Comparison of ENCODE assay signal across 8 cellular contexts in genomic region chrX:38805294-38806053, GRCh38. TPM values are rescaled to one million over a fixed set of nuclear protein-coding genes. Genes with fewer than 3 reads are reported as not detected.
DNase-seq lines count a peak whose midpoint lies in the region; ATAC-seq, FAIRE-seq and TF ChIP-seq lines count a peak whose summit lies in the region.

No MANE protein-coding gene starts in this region.

- H3K4me2 ChIP-seq in endothelial cell of umbilical vein (ENCODE audit: insufficient read depth, low read length) = peak overlapping the region; percentile 84

- dilution Hi-C loops in endothelial cell of umbilical vein (cut with MboI; ENCODE audit: extremely low pct_ligation_motif_present, low sequenced_read_pairs) = no loop called here

- H3K9ac ChIP-seq in endothelial cell of umbilical vein (replicated peaks; ENCODE audit: extremely low read depth, insufficient read depth, low read length) = peak overlapping the region; percentile 82

- H3K4me1 ChIP-seq in endothelial cell of umbilical vein (ENCODE audit: control insufficient read depth, extremely low read depth, insufficient read depth, low read length) (peaks cover 14% of the 10 kb centered on the region), mucosa of descending colon (ENCODE audit: low read depth) (peaks cover 3% of the 10 kb centered on the region)

- TF ChIP-seq CTCF in endothelial cell of umbilical vein (IDR thresholded peaks at IDR 0.05; ENCODE audit: extremely low read depth in 1 of 2, insufficient read depth in 1 of 2, low read depth in 1 of 2, low read length in 2 of 2) = no peak
- TF ChIP-seq CTCF in mucosa of descending colon (IDR thresholded peaks at IDR 0.05) = no peak

- POLR2A ChIA-PET in endothelial cell of umbilical vein (lab: Charles Lee) = no interaction called here

- CTCF ChIA-PET in endothelial cell of umbilical vein (lab: Charles Lee) = interaction anchor here (1.3 kb wide), 1 partner anchor 37 kb away, joined by 6 read pairs; no protein-coding TSS in a partner anchor

- DNase-seq in COLO668 (lab: John Stamatoyannopoulos, UW; ENCODE audit: unreplicated experiment) (peak; percentile 72), NCI-H69 (lab: John Stamatoyannopoulos, UW) (peak; percentile 73), activated T-cell treated with anti-CD3 and anti-CD28 coated beads for 24 hours (ENCODE audit: low read depth) (peak; percentile 38), endothelial cell of umbilical vein (ENCODE audit: low read depth, low spot score) (peak; percentile 72), mucosa of descending colon (peak; percentile 59 to 80 (median 78)), cerebellum (ENCODE audit: low spot score) (no peak)
- peak; percentile 42 to 65 (median 53) for DNase-seq in stimulated activated naive CD4-positive, alpha-beta T cell (lab: John Stamatoyannopoulos, UW)

- ATAC-seq in HG02588 (IDR thresholded peaks at IDR 0.05; ENCODE audit: unreplicated experiment) (peak; percentile 22), mucosa of descending colon (peak; percentile 56)

- FAIRE-seq in endothelial cell of umbilical vein (lab: Jason Lieb, UNC) = peak; percentile 58

- no peaks in the 10 kb centered on the region for H3K9me1 ChIP-seq in endothelial cell of umbilical vein (replicated peaks; ENCODE audit: control insufficient read depth, extremely low read depth, insufficient read depth, low read length)

- H4K20me1 ChIP-seq in endothelial cell of umbilical vein (replicated peaks; ENCODE audit: control insufficient read depth, extremely low read depth, insufficient read depth, low read length) = no peaks in the 10 kb centered on the region

- peaks cover 43% of the 10 kb centered on the region for H3K79me2 ChIP-seq in endothelial cell of umbilical vein (ENCODE audit: control insufficient read depth, insufficient read depth, low read length)

- H3K9me3 ChIP-seq in endothelial cell of umbilical vein (replicated peaks; ENCODE audit: control insufficient read depth, insufficient read depth, low read length) (no peaks in the 10 kb centered on the region), mucosa of descending colon (no peaks in the 10 kb centered on the region)

- no peaks in the 10 kb centered on the region for H3K36me3 ChIP-seq in endothelial cell of umbilical vein (ENCODE audit: control insufficient read depth in 2 of 2, extremely low read depth in 1 of 2, insufficient read depth in 2 of 2, low read length in 2 of 2)
- H3K36me3 ChIP-seq in mucosa of descending colon (ENCODE audit: low read depth) = no peaks in the 10 kb centered on the region

- intact Hi-C loops in endothelial cell of umbilical vein (cut with micrococcal nuclease) = loop anchor here (10.0 kb wide), 2 partner anchors 809 to 1369 kb away; no protein-coding TSS in a partner anchor
- intact Hi-C loops in mucosa of descending colon (cut with DNase I, micrococcal nuclease) = no loop called here

- no TSS peak for BruUV-seq in endothelial cell of umbilical vein (replicated peaks; lab: Mats Ljungman, UMichigan)

- no peak for TF ChIP-seq POLR2A in endothelial cell of umbilical vein (IDR thresholded peaks at IDR 0.05; ENCODE audit: low read depth, low read length)

- peak overlapping the region; percentile 52 to 85 (median 55) for H3K4me3 ChIP-seq in endothelial cell of umbilical vein (replicated peaks in 1 of 3; ENCODE audit: insufficient read depth in 1 of 3, low read depth in 1 of 3, low read length in 3 of 3)
- peak overlapping the region; percentile 54 for H3K4me3 ChIP-seq in mucosa of descending colon

- H3K27ac ChIP-seq in endothelial cell of umbilical vein (ENCODE audit: insufficient read depth, low read depth, low read length) = peak overlapping the region; percentile 82

- no peaks in the 10 kb centered on the region for H3K27me3 ChIP-seq in endothelial cell of umbilical vein (ENCODE audit: control insufficient read depth in 2 of 2, insufficient read depth in 2 of 2, low read length in 2 of 2)

- no peak overlapping the region for H2AFZ ChIP-seq in endothelial cell of umbilical vein (ENCODE audit: low read depth, low read length)

TF ChIP-seq in endothelial cell of umbilical vein, 7 proteins besides CTCF, POLR2A, EP300 and RAD21:
- TF ChIP-seq POLR2AphosphoS5 (IDR thresholded peaks at IDR 0.05; ENCODE audit: insufficient read depth, low read depth, low read length) = no peak
- no peak for TF ChIP-seq JUN (IDR thresholded peaks at IDR 0.05; ENCODE audit: borderline replicate concordance, insufficient read depth, insufficient read length, low read depth)
- no peak for TF ChIP-seq FOS (IDR thresholded peaks at IDR 0.05; ENCODE audit: borderline replicate concordance, insufficient read depth, low read length)
- TF ChIP-seq, protein P1, sequence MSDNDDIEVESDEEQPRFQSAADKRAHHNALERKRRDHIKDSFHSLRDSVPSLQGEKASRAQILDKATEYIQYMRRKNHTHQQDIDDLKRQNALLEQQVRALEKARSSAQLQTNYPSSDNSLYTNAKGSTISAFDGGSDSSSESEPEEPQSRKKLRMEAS (IDR thresholded peaks at IDR 0.05; ENCODE audit: insufficient read depth, insufficient read length) = no peak
- no peak for TF ChIP-seq MYC (IDR thresholded peaks at IDR 0.05; ENCODE audit: low read depth, low read length)
- TF ChIP-seq EZH2 (IDR thresholded peaks at IDR 0.05; ENCODE audit: borderline replicate concordance, low read depth, low read length, severe bottlenecking) = no peak
- no peak for TF ChIP-seq GATA2 (IDR thresholded peaks at IDR 0.05; ENCODE audit: insufficient read depth, insufficient read length, low read depth, low read length)

RNA-seq across cellular contexts. Expression of gene MID1IP1, which starts 4.2 kb away (rescaled TPM):
- total RNA-seq in endothelial cell of umbilical vein = 22.4 and 25.1 TPM in 2 replicates
- 23.2 and 26.7 TPM in 2 replicates for polyA plus RNA-seq in endothelial cell of umbilical vein
- polyA plus RNA-seq in endothelial cell of umbilical vein (2011; cell fraction: cytosol; rRNA removed) = 12.6 and 16.3 TPM in 2 replicates
- polyA plus RNA-seq in endothelial cell of umbilical vein (2011; cell fraction: nucleus; rRNA removed) = 10.6 and 12.7 TPM in 2 replicates
- polyA plus RNA-seq in endothelial cell of umbilical vein (2012) = 11.8 and 17.5 TPM in 2 replicates
- 8.8 and 10.0 TPM in 2 replicates for polyA minus RNA-seq in endothelial cell of umbilical vein
- 89.3 TPM for polyA minus RNA-seq in endothelial cell of umbilical vein (2011; cell fraction: cytosol; rRNA and poly(A)+ RNA removed)
- 6.5 and 12.2 TPM in 2 replicates for polyA minus RNA-seq in endothelial cell of umbilical vein (2011; cell fraction: nucleus; rRNA and poly(A)+ RNA removed)
- 10 to 100 TPM; 22.2 to 59.7 (median 34.4) TPM for total RNA-seq in mucosa of descending colon
- total RNA-seq in cerebellum = 12.0 TPM
